In the genomic region with DNA sequence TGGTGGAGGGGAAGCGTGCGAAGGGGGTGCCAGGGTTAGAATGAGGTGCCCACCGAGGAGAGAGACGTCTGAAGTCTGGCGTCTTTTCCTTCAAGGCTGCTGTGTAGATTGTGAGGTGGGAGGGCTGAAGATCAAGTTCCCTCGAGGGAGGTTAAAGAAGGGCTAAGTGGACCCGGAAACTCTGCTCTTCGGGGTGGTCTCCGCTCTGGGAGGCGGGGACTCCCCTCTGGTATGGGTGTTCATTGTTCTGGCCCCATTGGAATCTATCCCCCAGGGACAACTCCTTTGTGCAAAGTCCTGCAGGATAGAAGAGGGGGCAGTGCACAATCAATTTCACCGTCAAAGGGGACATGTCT, we compare ENCODE assay signal across 8 cellular contexts. TPM values are rescaled to one million over a fixed set of nuclear protein-coding genes. Genes with fewer than 3 reads are reported as not detected.
DNase-seq lines count a peak whose midpoint lies in the region; ATAC-seq and TF ChIP-seq lines count a peak whose summit lies in the region.

No MANE protein-coding gene starts in this region.

- peak overlapping the region; percentile 98 for H3K27ac Mint-ChIP-seq in mesothelial cell of epicardium

- intact Hi-C loops in mammary epithelial cell (cut with micrococcal nuclease) = loop anchor here (2.0 to 5.0 kb wide), 2 partner anchors 56 to 71 kb away; partner anchors contain the start of genes SDF2 and SUPT6H

- ATAC-seq in GM21786 (IDR thresholded peaks at IDR 0.05; ENCODE audit: unreplicated experiment) = no peak
- no peak for ATAC-seq in GM21367 (IDR thresholded peaks at IDR 0.05; ENCODE audit: unreplicated experiment)

- CTCF ChIA-PET in mammary epithelial cell (lab: Charles Lee; ENCODE audit: low non-redundant PET) = no interaction called here

- H3K9ac ChIP-seq in HUES48 (ENCODE audit: low read depth, low read length) = peak overlapping the region; percentile 67
- peak overlapping the region; percentile 37 for H3K9ac ChIP-seq in mammary epithelial cell (ENCODE audit: insufficient read depth, low read length)

- 4% methylated on average over 10 of the region's 11 CpGs for WGBS in mammary epithelial cell (ENCODE audit: low coverage, missing lambda C conversion rate)

- H3K9me3 Mint-ChIP-seq in mesothelial cell of epicardium = no peaks in the 10 kb centered on the region

- H3K27ac ChIP-seq in 22Rv1 (peak overlapping the region; percentile 99), HUES48 (ENCODE audit: low read depth, low read length) (peak overlapping the region; percentile 98), mammary epithelial cell (ENCODE audit: insufficient read depth, low read depth, low read length) (peak overlapping the region; percentile 93)

- TF ChIP-seq CTCF in 22Rv1 (IDR thresholded peaks at IDR 0.05) = no peak
- no peak for TF ChIP-seq CTCF in mammary epithelial cell (conservative IDR thresholded peaks at IDR 0.05 in 1 of 2, IDR thresholded peaks at IDR 0.05 in 1 of 2; ENCODE audit: extremely low read depth in 1 of 2, insufficient read depth in 1 of 2, low read depth in 1 of 2, low read length in 2 of 2)
- no peak for TF ChIP-seq CTCF in mesothelial cell of epicardium (IDR thresholded peaks at IDR 0.05; ENCODE audit: unreplicated experiment)

- H3K79me2 ChIP-seq in mammary epithelial cell (ENCODE audit: insufficient read depth, low read length) = peaks cover 59% of the 10 kb centered on the region

- DNase-seq in mammary epithelial cell = no peak
- DNase-seq in mesothelial cell of epicardium (ENCODE audit: low spot score in 2 of 2, unreplicated experiment in 2 of 2) = peak in 1 of 2 experiments; percentile 55
- no peak for DNase-seq in OCI-M2 (lab: John Stamatoyannopoulos, UW; ENCODE audit: unreplicated experiment)
- DNase-seq in ureter (ENCODE audit: low spot score) = no peak

- no peaks in the 10 kb centered on the region for H3K27me3 ChIP-seq in HUES48 (ENCODE audit: control insufficient read depth, insufficient read depth, low read length)
- H3K27me3 ChIP-seq in mammary epithelial cell (ENCODE audit: insufficient read depth, low read length) = no peaks in the 10 kb centered on the region

- H3K4me3 Mint-ChIP-seq in mesothelial cell of epicardium = peak overlapping the region; percentile 82

- H3K9me3 ChIP-seq in HUES48 (ENCODE audit: control insufficient read depth, insufficient read depth, low read length) = no peaks in the 10 kb centered on the region
- no peaks in the 10 kb centered on the region for H3K9me3 ChIP-seq in mammary epithelial cell (replicated peaks; ENCODE audit: insufficient read depth, low read length)

- H2AFZ ChIP-seq in mammary epithelial cell (ENCODE audit: low read depth, low read length) = peak overlapping the region; percentile 77

- H3K27me3 Mint-ChIP-seq in mesothelial cell of epicardium (ENCODE audit: low read depth) = no peaks in the 10 kb centered on the region

- dilution Hi-C loops in mammary epithelial cell (cut with HindIII; ENCODE audit: low sequenced_read_pairs) = no loop called here

- no TSS peak for BruUV-seq in mammary epithelial cell (replicated peaks; lab: Mats Ljungman, UMichigan)

- in situ Hi-C loops in mammary epithelial cell (cut with MboI; ENCODE audit: low sequenced_read_pairs in 2 of 2) = no loop called here

- H3K4me1 ChIP-seq in HUES48 (ENCODE audit: control insufficient read depth, insufficient read depth, low read length) (peaks cover 19% of the 10 kb centered on the region), mammary epithelial cell (ENCODE audit: insufficient read depth, low read length) (peaks cover 48% of the 10 kb centered on the region)

- no peaks in the 10 kb centered on the region for H4K20me1 ChIP-seq in mammary epithelial cell (ENCODE audit: insufficient read depth, low read length)

- peaks cover 58% of the 10 kb centered on the region for H3K4me1 Mint-ChIP-seq in mesothelial cell of epicardium

- H3K4me3 ChIP-seq in HUES48 (ENCODE audit: low read depth, low read length) (peak overlapping the region; percentile 85), mammary epithelial cell (replicated peaks in 1 of 3; ENCODE audit: insufficient read depth in 1 of 3, low read depth in 2 of 3, low read length in 3 of 3) (peak overlapping the region; percentile 27 to 85 (median 67))

- peaks cover 21% of the 10 kb centered on the region for H3K36me3 Mint-ChIP-seq in mesothelial cell of epicardium

- peak overlapping the region; percentile 97 for H3K4me2 ChIP-seq in mammary epithelial cell (ENCODE audit: insufficient read depth, low read depth, low read length)

- peaks cover 53% of the 10 kb centered on the region for H3K36me3 ChIP-seq in HUES48 (ENCODE audit: control insufficient read depth, insufficient read depth, low read length)
- H3K36me3 ChIP-seq in mammary epithelial cell (ENCODE audit: insufficient read depth, low read length) = peaks cover 24% of the 10 kb centered on the region

RNA-seq across cellular contexts. Expression of gene RAB34, which starts 0.6 kb away (rescaled TPM):
- total RNA-seq in mammary epithelial cell = 10 to 100 TPM; 68.2 to 83.4 TPM
- polyA plus RNA-seq in mammary epithelial cell = 176 TPM
- 135 TPM for polyA minus RNA-seq in mammary epithelial cell
- 172 to 181 TPM (median 178 TPM) in 3 replicates for total RNA-seq in mesothelial cell of epicardium
- total RNA-seq in ureter = 82.9 TPM

RNA-seq across cellular contexts. Expression of gene RPL23A, which starts 1.5 kb away (rescaled TPM):
- 1,000 to 10,000 TPM in 1 of 2 donors, 100 to 1,000 TPM in 1; 335 to 1,232 TPM for total RNA-seq in mammary epithelial cell
- polyA plus RNA-seq in mammary epithelial cell = 685 TPM
- polyA minus RNA-seq in mammary epithelial cell = 785 TPM
- 1,669 to 1,804 TPM (median 1,792 TPM) in 3 replicates for total RNA-seq in mesothelial cell of epicardium
- total RNA-seq in ureter = 1,937 TPM

RNA-seq across cellular contexts. Expression of gene PROCA1, which starts 6.6 kb away (rescaled TPM):
- total RNA-seq in mammary epithelial cell = 1 to 10 TPM in 1 of 2 donors, under 1 TPM in 1; 0.17 to 1.1 TPM
- polyA plus RNA-seq in mammary epithelial cell = 0.82 TPM
- polyA minus RNA-seq in mammary epithelial cell = 7.0 TPM
- 9.2 to 11.7 TPM (median 10.4 TPM) in 3 replicates for total RNA-seq in mesothelial cell of epicardium
- 1.1 TPM for total RNA-seq in ureter

RNA-seq across cellular contexts. Expression of gene TLCD1, which starts 7.7 kb away (rescaled TPM):
- total RNA-seq in mammary epithelial cell (10 to 100 TPM in 1 of 2 donors, 1 to 10 TPM in 1; 4.7 to 16.7 TPM), mesothelial cell of epicardium (2.3 to 3.8 TPM (median 3.3 TPM) in 3 replicates), ureter (18.1 TPM)
- polyA plus RNA-seq in mammary epithelial cell = 19.8 TPM
- polyA minus RNA-seq in mammary epithelial cell = 10.1 TPM

RNA-seq across cellular contexts. Expression of gene NEK8, which starts 10.3 kb away (rescaled TPM):
- total RNA-seq in mammary epithelial cell (1 to 10 TPM; 5.5 to 7.0 TPM), mesothelial cell of epicardium (5.2 to 7.6 TPM (median 5.9 TPM) in 3 replicates), ureter (14.9 TPM)
- polyA plus RNA-seq in mammary epithelial cell = 4.6 TPM
- 2.6 TPM for polyA minus RNA-seq in mammary epithelial cell
